ENCODE assay signal across 17 cellular contexts in the genomic region with DNA sequence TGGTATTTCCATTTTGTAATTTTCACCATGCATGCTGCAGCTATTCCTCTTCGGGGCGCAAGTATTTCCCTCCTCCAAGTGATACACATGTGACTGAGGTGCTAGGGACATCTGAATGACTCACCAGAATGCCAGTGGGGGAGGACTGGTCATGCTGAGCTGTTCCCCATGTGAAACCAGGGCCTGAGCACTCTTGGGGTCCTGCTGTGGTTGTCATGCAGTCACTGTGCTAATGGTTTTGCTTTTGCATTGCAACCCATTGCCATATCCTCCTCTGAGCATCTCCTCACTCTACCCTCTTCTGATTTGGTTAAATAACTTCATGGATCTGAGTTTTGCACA. TPM values are rescaled to one million over a fixed set of nuclear protein-coding genes. Genes with fewer than 3 reads are reported as not detected.
A peak's percentile ranks its signal among the peaks of the same experiment; 100 is the strongest.
DNase-seq lines count a peak whose midpoint lies in the region; ATAC-seq lines count a peak whose summit lies in the region.
"Had no signal": no experiment of that assay in that cellular context is flagged by ENCODE, and none has a peak within 500 bp of the region (broad histone marks: within the 10 kb centered on the region; RNA-seq: fewer than 3 reads in every experiment).

No MANE protein-coding gene starts in this region.

- H3K4me1 ChIP-seq in naive thymus-derived CD4-positive, alpha-beta T cell (ENCODE audit: control insufficient read depth in 2 of 2, insufficient read depth in 2 of 2, low read length in 2 of 2): peaks cover 85 to 97% of the 10 kb centered on the region in 2 donors

- H3K36me3 ChIP-seq in naive thymus-derived CD4-positive, alpha-beta T cell (ENCODE audit: control insufficient read depth in 2 of 3, insufficient read depth in 3 of 3, low read length in 3 of 3): peaks cover 36 to 95% (median 37%) of the 10 kb centered on the region in 3 experiments
- H3K36me3 ChIP-seq: cardiac muscle cell, heart right ventricle, neutrophil had no signal

- intact Hi-C loops in activated CD4-positive, alpha-beta T cell treated with anti-CD3 and anti-CD28 coated beads for 36 hours (cut with DNase I, micrococcal nuclease): loop anchor here (1.0 to 10.0 kb wide), 2 partner anchors 16 to 191 kb away; no protein-coding TSS in a partner anchor
- intact Hi-C loops in naive thymus-derived CD4-positive, alpha-beta T cell (cut with micrococcal nuclease): loop anchor here in 1 of 2 donors (1.0 to 2.0 kb wide), 4 partner anchors 11 to 38 kb away; a partner anchor contains a TSS

- peaks cover 2% of the 10 kb centered on the region for H3K9me3 Mint-ChIP-seq in activated CD4-positive, alpha-beta T cell treated with anti-CD3 and anti-CD28 coated beads for 36 hours (ENCODE audit: low read depth)
- H3K9me3 Mint-ChIP-seq in activated CD4-positive, alpha-beta memory T cell treated with anti-CD3 and anti-CD28 coated beads, Interleukin-2, amount 10 ng/mL, durations not matched to agents 7 days and 5 days: no peaks in the 10 kb centered on the region
- peaks cover 0 to 5% (median 0%) of the 10 kb centered on the region in 11 donors for H3K9me3 Mint-ChIP-seq in naive thymus-derived CD4-positive, alpha-beta T cell

- H3K36me3 Mint-ChIP-seq in activated CD4-positive, alpha-beta T cell treated with anti-CD3 and anti-CD28 coated beads for 36 hours (ENCODE audit: low read depth): peaks cover 97% of the 10 kb centered on the region
- peaks cover 97% of the 10 kb centered on the region for H3K36me3 Mint-ChIP-seq in activated CD4-positive, alpha-beta memory T cell treated with anti-CD3 and anti-CD28 coated beads, Interleukin-2, amount 10 ng/mL, durations not matched to agents 7 days and 5 days (ENCODE audit: low read depth)
- peaks cover 41 to 90% (median 86%) of the 10 kb centered on the region in 5 donors for H3K36me3 Mint-ChIP-seq in naive thymus-derived CD4-positive, alpha-beta T cell

- no peaks in the 10 kb centered on the region for H3K27me3 ChIP-seq in naive thymus-derived CD4-positive, alpha-beta T cell (ENCODE audit: control insufficient read depth in 2 of 2, insufficient read depth in 2 of 2, low read length in 2 of 2)
- H3K27me3 ChIP-seq: cardiac muscle cell, neutrophil had no signal

- H3K27ac ChIP-seq in naive thymus-derived CD4-positive, alpha-beta T cell (ENCODE audit: low read depth, low read length): peak overlapping the region; percentile 86
- H3K27ac ChIP-seq: cardiac muscle cell, neutrophil had no signal

- DNase-seq in activated CD4-positive, alpha-beta T cell treated with anti-CD3 and anti-CD28 coated beads for 36 hours: peak; percentile 47
- no peak for DNase-seq in activated CD4-positive, alpha-beta T cell treated with anti-CD3 and anti-CD28 coated beads for 1 hour
- peak; percentile 42 for DNase-seq in HCEC 1CT
- DNase-seq in activated CD4-positive, alpha-beta memory T cell treated with anti-CD3 and anti-CD28 coated beads, Interleukin-2, amount 10 ng/mL, durations not matched to agents 7 days and 5 days: no peak
- no peak for DNase-seq in naive thymus-derived CD4-positive, alpha-beta T cell
- DNase-seq: DMS153, heart right ventricle, NCI-H226 had no signal

- CTCF ChIA-PET in activated CD4-positive, alpha-beta T cell treated with anti-CD3 and anti-CD28 coated beads for 36 hours (lab: Charles Lee): interaction anchor here (1.0 to 1.8 kb wide), 5 partner anchors 10 to 73 kb away, joined by 3 to 5 read pairs (median 4); a partner anchor contains a TSS
- CTCF ChIA-PET in activated CD4-positive, alpha-beta memory T cell treated with anti-CD3 and anti-CD28 coated beads, Interleukin-2, amount 10 ng/mL, durations not matched to agents 7 days and 5 days (lab: Charles Lee): interaction anchor here (1.0 to 3.8 kb wide), 9 partner anchors 9 to 66 kb away, joined by 3 to 18 read pairs (median 6); no protein-coding TSS in a partner anchor
- CTCF ChIA-PET in naive thymus-derived CD4-positive, alpha-beta T cell (lab: Charles Lee): interaction anchor here (1.2 to 2.5 kb wide), 2 partner anchors 52 to 67 kb away, joined by 3 to 20 read pairs; no protein-coding TSS in a partner anchor

- no peaks in the 10 kb centered on the region for H3K9me3 ChIP-seq in naive thymus-derived CD4-positive, alpha-beta T cell (ENCODE audit: control insufficient read depth in 2 of 3, low read length in 3 of 3)
- H3K9me3 ChIP-seq: heart right ventricle, neutrophil had no signal

- H3K4me1 Mint-ChIP-seq in activated CD4-positive, alpha-beta T cell treated with anti-CD3 and anti-CD28 coated beads for 36 hours: peaks cover 98% of the 10 kb centered on the region
- H3K4me1 Mint-ChIP-seq in activated CD4-positive, alpha-beta memory T cell treated with anti-CD3 and anti-CD28 coated beads, Interleukin-2, amount 10 ng/mL, durations not matched to agents 7 days and 5 days: peaks cover 96% of the 10 kb centered on the region
- H3K4me1 Mint-ChIP-seq in naive thymus-derived CD4-positive, alpha-beta T cell: peaks cover 56 to 99% (median 96%) of the 10 kb centered on the region in 7 donors

- peak overlapping the region; percentile 5 for H3K4me3 ChIP-seq in naive thymus-derived CD4-positive, alpha-beta T cell (ENCODE audit: low read length)
- H3K4me3 ChIP-seq: cardiac muscle cell, heart right ventricle had no signal

- no peak for ATAC-seq in activated CD4-positive, alpha-beta T cell treated with anti-CD3 and anti-CD28 coated beads for 36 hours
- ATAC-seq in naive thymus-derived CD4-positive, alpha-beta T cell: no peak
- ATAC-seq in GM19023 (IDR thresholded peaks at IDR 0.05; ENCODE audit: unreplicated experiment) (no peak), GM21723 (IDR thresholded peaks at IDR 0.05; ENCODE audit: unreplicated experiment) (no peak), HG03520 (IDR thresholded peaks at IDR 0.05; ENCODE audit: unreplicated experiment) (no peak)
- ATAC-seq: heart right ventricle, Panc1 had no signal

- POLR2A ChIA-PET in activated CD4-positive, alpha-beta T cell treated with anti-CD3 and anti-CD28 coated beads for 36 hours (lab: Charles Lee): interaction anchor here (1.1 to 1.9 kb wide), 5 partner anchors 10 to 73 kb away, joined by 3 to 7 read pairs (median 5); a partner anchor contains a TSS
- POLR2A ChIA-PET in activated CD4-positive, alpha-beta memory T cell treated with anti-CD3 and anti-CD28 coated beads, Interleukin-2, amount 10 ng/mL, durations not matched to agents 7 days and 5 days (lab: Charles Lee): interaction anchor here (1.0 to 9.6 kb wide), 16 partner anchors 10 to 191 kb away, joined by 3 to 301 read pairs (median 31); a partner anchor contains a TSS
- POLR2A ChIA-PET in naive thymus-derived CD4-positive, alpha-beta T cell (lab: Charles Lee): interaction anchor here (0.7 to 14.9 kb wide), 11 partner anchors 10 to 113 kb away, joined by 3 to 253 read pairs (median 7); a partner anchor contains a TSS

- no peaks in the 10 kb centered on the region for H3K27me3 Mint-ChIP-seq in activated CD4-positive, alpha-beta T cell treated with anti-CD3 and anti-CD28 coated beads for 36 hours
- H3K27me3 Mint-ChIP-seq in activated CD4-positive, alpha-beta memory T cell treated with anti-CD3 and anti-CD28 coated beads, Interleukin-2, amount 10 ng/mL, durations not matched to agents 7 days and 5 days: no peaks in the 10 kb centered on the region
- no peaks in the 10 kb centered on the region for H3K27me3 Mint-ChIP-seq in naive thymus-derived CD4-positive, alpha-beta T cell

- peak overlapping the region; percentile 90 for H3K27ac Mint-ChIP-seq in activated CD4-positive, alpha-beta T cell treated with anti-CD3 and anti-CD28 coated beads for 36 hours
- H3K27ac Mint-ChIP-seq in activated CD4-positive, alpha-beta memory T cell treated with anti-CD3 and anti-CD28 coated beads, Interleukin-2, amount 10 ng/mL, durations not matched to agents 7 days and 5 days: peak overlapping the region; percentile 90
- peak overlapping the region; percentile 88 to 98 (median 94) for H3K27ac Mint-ChIP-seq in naive thymus-derived CD4-positive, alpha-beta T cell

- H3K4me3 Mint-ChIP-seq in activated CD4-positive, alpha-beta T cell treated with anti-CD3 and anti-CD28 coated beads for 36 hours: peak overlapping the region; percentile 30
- peak overlapping the region; percentile 70 for H3K4me3 Mint-ChIP-seq in activated CD4-positive, alpha-beta memory T cell treated with anti-CD3 and anti-CD28 coated beads, Interleukin-2, amount 10 ng/mL, durations not matched to agents 7 days and 5 days
- H3K4me3 Mint-ChIP-seq in naive thymus-derived CD4-positive, alpha-beta T cell: peak overlapping the region; percentile 66 to 89 (median 77)

RNA-seq across cellular contexts. Expression of a gene that starts 35.2 kb away (rescaled TPM):
- total RNA-seq in activated CD4-positive, alpha-beta T cell treated with anti-CD3 and anti-CD28 coated beads for 36 hours: 100 to 1,000 TPM; 208 to 249 TPM
- 100 to 1,000 TPM; 247 to 249 TPM for total RNA-seq in activated CD4-positive, alpha-beta memory T cell treated with anti-CD3 and anti-CD28 coated beads, Interleukin-2, amount 10 ng/mL, durations not matched to agents 7 days and 5 days
- total RNA-seq in naive thymus-derived CD4-positive, alpha-beta T cell: 100 to 1,000 TPM; 278 to 481 (median 324) TPM
- polyA plus RNA-seq in naive thymus-derived CD4-positive, alpha-beta T cell: 100 to 1,000 TPM; 183 to 245 TPM
- total RNA-seq: cardiac muscle cell had no signal
- polyA plus RNA-seq: cardiac muscle cell had no signal

RNA-seq across cellular contexts. Expression of a gene that starts 49.7 kb away (rescaled TPM):
- total RNA-seq in activated CD4-positive, alpha-beta T cell treated with anti-CD3 and anti-CD28 coated beads for 36 hours: under 1 TPM; 0.79 to 0.82 TPM
- under 1 TPM in 1 of 2 experiments, not detected in 1; 0.13 TPM for total RNA-seq in activated CD4-positive, alpha-beta memory T cell treated with anti-CD3 and anti-CD28 coated beads, Interleukin-2, amount 10 ng/mL, durations not matched to agents 7 days and 5 days
- total RNA-seq in naive thymus-derived CD4-positive, alpha-beta T cell: not detected
- under 1 TPM in 1 of 2 donors, not detected in 1; 0.07 TPM for polyA plus RNA-seq in naive thymus-derived CD4-positive, alpha-beta T cell
- total RNA-seq: cardiac muscle cell, heart right ventricle, lower leg skin, ureter had no signal
- polyA plus RNA-seq: cardiac muscle cell, heart right ventricle, small intestine had no signal

RNA-seq across cellular contexts. Expression of a gene that starts 50.1 kb away (rescaled TPM):
- total RNA-seq in activated CD4-positive, alpha-beta T cell treated with anti-CD3 and anti-CD28 coated beads for 36 hours: 100 to 1,000 TPM; 277 to 526 TPM
- 100 to 1,000 TPM; 337 to 354 TPM for total RNA-seq in activated CD4-positive, alpha-beta memory T cell treated with anti-CD3 and anti-CD28 coated beads, Interleukin-2, amount 10 ng/mL, durations not matched to agents 7 days and 5 days
- total RNA-seq in naive thymus-derived CD4-positive, alpha-beta T cell: 100 to 1,000 TPM; 386 to 449 (median 401) TPM
- 100 to 1,000 TPM; 522 to 755 TPM for polyA plus RNA-seq in naive thymus-derived CD4-positive, alpha-beta T cell

Comparison
In these comparisons a context has a peak if more than half of its experiments do, and no peak if none do; other contexts are left out.
1. DNase-seq: peak in activated CD4-positive, alpha-beta T cell treated with anti-CD3 and anti-CD28 coated beads for 36 hours (single experiment) and HCEC 1CT (single experiment); none in activated CD4-positive, alpha-beta T cell treated with anti-CD3 and anti-CD28 coated beads for 1 hour (single experiment), activated CD4-positive, alpha-beta memory T cell treated with anti-CD3 and anti-CD28 coated beads, Interleukin-2, amount 10 ng/mL, durations not matched to agents 7 days and 5 days (single experiment) and naive thymus-derived CD4-positive, alpha-beta T cell (0 of 9).
2. Peak in every context shown above with its lines, with median percentiles within 50 percentile points of each other: H3K27ac Mint-ChIP-seq and H3K4me3 Mint-ChIP-seq.